In genomic region chr7:122304996-122305421, GRCh38 we compare ENCODE assay signal across 12 cellular contexts. TPM values are rescaled to one million over a fixed set of nuclear protein-coding genes. Genes with fewer than 3 reads are reported as not detected.
DNase-seq lines count a peak whose midpoint lies in the region; ATAC-seq and TF ChIP-seq lines count a peak whose summit lies in the region.
"Had no signal": no experiment of that assay in that cellular context is flagged by ENCODE, and none has a peak within 500 bp of the region (broad histone marks: within the 10 kb centered on the region; RNA-seq: fewer than 3 reads in every experiment).

No MANE protein-coding gene starts in this region.

- DNase-seq in HCT116 (ENCODE audit: low read depth, low spot score): no peak
- DNase-seq in WTC11 (ENCODE audit: low spot score): peak; percentile 35
- DNase-seq in skeletal muscle cell (ENCODE audit: low read depth): peak; percentile 1
- DNase-seq in hypothalamus (lab: John Stamatoyannopoulos, UW): no peak
- no peak for DNase-seq in stimulated activated naive CD4-positive, alpha-beta T cell treated with Interleukin-2 at 50 U/mL for 16 hours (lab: John Stamatoyannopoulos, UW)
- DNase-seq: NCI-H446 treated with DMSO at 0.1 percent for 48 hours, substantia nigra, T-cell had no signal

- no peak for TF ChIP-seq RAD21 in HCT116 (IDR thresholded peaks at IDR 0.05; ENCODE audit: low read depth)

- peak; percentile 51 for ATAC-seq in HCT116
- ATAC-seq in WTC11: no peak
- no peak for ATAC-seq in HG03039 (IDR thresholded peaks at IDR 0.05; ENCODE audit: unreplicated experiment)
- ATAC-seq in activated T-helper 17 cell treated with anti-CD3 and anti-CD28 coated beads, Interleukin-2, amount 50 U/mL, for 72 hours (replicated peaks): no peak
- ATAC-seq: T-cell had no signal

- H3K9me3 ChIP-seq in HCT116 (ENCODE audit: control insufficient read depth in 1 of 2, insufficient read depth in 1 of 2, low read depth in 1 of 2, low read length in 2 of 2) (no peaks in the 10 kb centered on the region), iPS-20b (ENCODE audit: insufficient read depth, low read depth, low read length) (no peaks in the 10 kb centered on the region)

- intact Hi-C loops in HCT116 (cut with micrococcal nuclease): loop anchor here (2.0 kb wide), 1 partner anchor 66 kb away; no protein-coding TSS in a partner anchor

- peak overlapping the region; percentile 92 for H3K4me3 Mint-ChIP-seq in WTC11
- H3K4me3 Mint-ChIP-seq in activated T-helper 17 cell treated with anti-CD3 and anti-CD28 coated beads, Interleukin-2, amount 50 U/mL, for 72 hours: no peak overlapping the region
- H3K4me3 Mint-ChIP-seq: dendritic cell treated with granulocyte-macrophage colony-stimulating factor and Interleukin-4, amounts not matched to agents 40 ng/mL and 50 ng/mL, for 4 days; T-cell had no signal

- RAD21 ChIA-PET in HCT116 (lab: Charles Lee; ENCODE audit: low non-redundant PET in 1 of 2, low total read pairs in 2 of 2, uncharacterized antibody in 2 of 2, unreplicated experiment in 2 of 2): interaction anchor here in 1 of 2 experiments (0.6 to 0.7 kb wide), 2 partner anchors 15 to 44 kb away, joined by 3 to 8 read pairs; no protein-coding TSS in a partner anchor

- no peaks in the 10 kb centered on the region; a peak in 1 of 4 replicates for H3K36me3 ChIP-seq in HCT116 (ENCODE audit: control insufficient read depth in 1 of 2, insufficient read depth in 2 of 2, low read length in 2 of 2)
- H3K36me3 ChIP-seq in iPS-20b (ENCODE audit: insufficient read depth, low read depth, low read length): no peaks in the 10 kb centered on the region

- H3K9ac ChIP-seq in HCT116 (ENCODE audit: low read length) (peak overlapping the region; percentile 51), iPS-20b (ENCODE audit: low read depth, low read length) (peak overlapping the region; percentile 68; the same call in 1 of the 2 replicates)

- H3K4me1 Mint-ChIP-seq in WTC11: peaks cover 54% of the 10 kb centered on the region
- H3K4me1 Mint-ChIP-seq in activated T-helper 17 cell treated with anti-CD3 and anti-CD28 coated beads, Interleukin-2, amount 50 U/mL, for 72 hours: peaks cover 5% of the 10 kb centered on the region

- no peaks in the 10 kb centered on the region for H3K79me2 ChIP-seq in HCT116 (ENCODE audit: insufficient read depth, low read length)

- CTCF ChIA-PET in HCT116 (lab: Charles Lee) (no interaction called here), WTC11 (lab: Charles Lee) (interaction anchor here (0.6 to 2.2 kb wide), 4 partner anchors 9 to 495 kb away, joined by 3 to 6 read pairs (median 4); no protein-coding TSS in a partner anchor)

- H4K20me1 ChIP-seq in HCT116 (ENCODE audit: insufficient read depth): no peaks in the 10 kb centered on the region

- no peaks in the 10 kb centered on the region for H3K9me2 ChIP-seq in HCT116 (ENCODE audit: insufficient read depth)

- H3K4me3 ChIP-seq in HCT116 (replicated peaks in 1 of 2; ENCODE audit: low read depth in 1 of 2, low read length in 2 of 2) (peak overlapping the region; percentile 69 to 77), iPS-20b (ENCODE audit: low read length) (peak overlapping the region; percentile 67), skeletal muscle cell (ENCODE audit: low read depth, low read length) (no peak overlapping the region)

- H3K27ac ChIP-seq in HCT116 (ENCODE audit: low read depth, low read length) (peak overlapping the region; percentile 44; the same call in 1 of the 2 replicates), iPS-20b (ENCODE audit: low read length) (no peak overlapping the region)

- peak overlapping the region; percentile 89 for H3K27ac Mint-ChIP-seq in WTC11
- no peak overlapping the region for H3K27ac Mint-ChIP-seq in activated T-helper 17 cell treated with anti-CD3 and anti-CD28 coated beads, Interleukin-2, amount 50 U/mL, for 72 hours
- H3K27ac Mint-ChIP-seq: dendritic cell treated with granulocyte-macrophage colony-stimulating factor and Interleukin-4, amounts not matched to agents 40 ng/mL and 50 ng/mL, for 4 days; T-cell had no signal

- H3K9me3 Mint-ChIP-seq in WTC11: no peaks in the 10 kb centered on the region
- peaks cover 4% of the 10 kb centered on the region for H3K9me3 Mint-ChIP-seq in activated T-helper 17 cell treated with anti-CD3 and anti-CD28 coated beads, Interleukin-2, amount 50 U/mL, for 72 hours
- H3K9me3 Mint-ChIP-seq: dendritic cell treated with granulocyte-macrophage colony-stimulating factor and Interleukin-4, amounts not matched to agents 40 ng/mL and 50 ng/mL, for 4 days had no signal

- no peaks in the 10 kb centered on the region for H3K36me3 Mint-ChIP-seq in WTC11
- peaks cover 6% of the 10 kb centered on the region for H3K36me3 Mint-ChIP-seq in activated T-helper 17 cell treated with anti-CD3 and anti-CD28 coated beads, Interleukin-2, amount 50 U/mL, for 72 hours (ENCODE audit: low read depth)
- H3K36me3 Mint-ChIP-seq: T-cell had no signal

- H3K27me3 Mint-ChIP-seq in WTC11 (ENCODE audit: low read depth): peaks cover 96% of the 10 kb centered on the region
- H3K27me3 Mint-ChIP-seq in activated T-helper 17 cell treated with anti-CD3 and anti-CD28 coated beads, Interleukin-2, amount 50 U/mL, for 72 hours: peaks cover 71% of the 10 kb centered on the region

- H3K27me3 ChIP-seq in HCT116 (ENCODE audit: insufficient read depth, low read length) (no peaks in the 10 kb centered on the region), iPS-20b (ENCODE audit: insufficient read depth, low read length) (peaks cover 100% of the 10 kb centered on the region)

- peaks cover 0 to 12% of the 10 kb centered on the region in 2 experiments; a peak in 3 of 4 replicates for H3K4me1 ChIP-seq in HCT116 (ENCODE audit: control insufficient read depth in 1 of 2, insufficient read depth in 2 of 2, low read length in 2 of 2)
- H3K4me1 ChIP-seq in iPS-20b (ENCODE audit: insufficient read depth, low read length): peaks cover 17% of the 10 kb centered on the region; the same call in 1 of the 2 replicates

- H2AFZ ChIP-seq in HCT116 (ENCODE audit: low read depth, low read length, poor library complexity, severe bottlenecking): peak overlapping the region; percentile 97

- TF ChIP-seq CTCF in HCT116 (IDR thresholded peaks at IDR 0.05 in 2 of 3, conservative IDR thresholded peaks at IDR 0.05 in 1 of 3; ENCODE audit: borderline replicate concordance in 1 of 3, insufficient read depth in 1 of 3, low read depth in 2 of 3, low read length in 2 of 3) (no peak), WTC11 (IDR thresholded peaks at IDR 0.05) (no peak)

- no peak for TF ChIP-seq POLR2A in HCT116 (IDR thresholded peaks at IDR 0.05; ENCODE audit: borderline replicate concordance, extremely low read depth, insufficient read depth, insufficient read length)

- peak overlapping the region; percentile 91 for H3K4me2 ChIP-seq in HCT116 (ENCODE audit: low read length)

- BruUV-seq in HCT116 (replicated peaks; lab: Mats Ljungman, UMichigan): TSS peak; percentile 75

- POLR2A ChIA-PET in HCT116 (lab: Charles Lee) (interaction anchor here (1.4 kb wide), 1 partner anchor 10 kb away, joined by 3 read pairs; no protein-coding TSS in a partner anchor), WTC11 (lab: Charles Lee) (interaction anchor here (1.2 kb wide), 1 partner anchor 207 kb away, joined by 3 read pairs; no protein-coding TSS in a partner anchor)

TF ChIP-seq in HCT116, 20 proteins besides CTCF, POLR2A, EP300 and RAD21:
- 0 out of 2 replicates have a peak, but pooled peaks have one; percentile 10 for TF ChIP-seq CEBPB (IDR thresholded peaks at IDR 0.05; ENCODE audit: low read depth)
- no peak for TF ChIP-seq POLR2AphosphoS5 (IDR thresholded peaks at IDR 0.05; ENCODE audit: low read depth, low read length)
TF ChIP-seq in HCT116: peak in this region for 1.

TF ChIP-seq in WTC11, 78 proteins besides CTCF, POLR2A, EP300 and RAD21 (continues in another document):
- TF ChIP-seq TEAD1 (CRISPR knock-in tag; IDR thresholded peaks at IDR 0.05): no peak
- no peak for TF ChIP-seq CREM (CRISPR knock-in tag; IDR thresholded peaks at IDR 0.05)
- no peak for TF ChIP-seq SP1 (CRISPR knock-in tag; conservative IDR thresholded peaks at IDR 0.05)
- no peak for TF ChIP-seq GRHL2 (CRISPR knock-in tag; IDR thresholded peaks at IDR 0.05; ENCODE audit: insufficient replicate concordance, severe bottlenecking)
- no peak for TF ChIP-seq ZNF416 (CRISPR knock-in tag; IDR thresholded peaks at IDR 0.05)
- TF ChIP-seq ZNF423 (CRISPR knock-in tag; IDR thresholded peaks at IDR 0.05): no peak
- TF ChIP-seq ZNF232 (CRISPR knock-in tag; IDR thresholded peaks at IDR 0.05): no peak
- TF ChIP-seq FOXP1 (CRISPR knock-in tag; IDR thresholded peaks at IDR 0.05; ENCODE audit: borderline replicate concordance): no peak
- no peak for TF ChIP-seq AFF4 (CRISPR knock-in tag; IDR thresholded peaks at IDR 0.05; ENCODE audit: borderline replicate concordance)
- no peak for TF ChIP-seq IRF2 (CRISPR knock-in tag; IDR thresholded peaks at IDR 0.05; ENCODE audit: borderline replicate concordance, low read depth)

RNA-seq across cellular contexts. Expression of gene FEZF1, which starts 0.5 kb away (rescaled TPM):
- total RNA-seq in HCT116 (2021; ENCODE audit: unreplicated experiment) (0.37 TPM), WTC11 (2021) (11.1 to 20.0 TPM (median 11.6 TPM) in 3 replicates)
- polyA plus RNA-seq in HCT116 (2012): 0.49 and 0.74 TPM in 2 replicates
- not detected for total RNA-seq in activated T-helper 17 cell treated with anti-CD3 and anti-CD28 coated beads, Interleukin-2, amount 50 U/mL, for 72 hours
- total RNA-seq: T-cell had no signal

Comparison
In these comparisons a context has a peak if more than half of its experiments do, and no peak if none do; other contexts are left out.
1. DNase-seq: peak in WTC11 (single experiment) and skeletal muscle cell (single experiment); none in HCT116 (single experiment), hypothalamus (0 of 51) and stimulated activated naive CD4-positive, alpha-beta T cell treated with Interleukin-2 at 50 U/mL for 16 hours (single experiment).